In the genomic region with DNA sequence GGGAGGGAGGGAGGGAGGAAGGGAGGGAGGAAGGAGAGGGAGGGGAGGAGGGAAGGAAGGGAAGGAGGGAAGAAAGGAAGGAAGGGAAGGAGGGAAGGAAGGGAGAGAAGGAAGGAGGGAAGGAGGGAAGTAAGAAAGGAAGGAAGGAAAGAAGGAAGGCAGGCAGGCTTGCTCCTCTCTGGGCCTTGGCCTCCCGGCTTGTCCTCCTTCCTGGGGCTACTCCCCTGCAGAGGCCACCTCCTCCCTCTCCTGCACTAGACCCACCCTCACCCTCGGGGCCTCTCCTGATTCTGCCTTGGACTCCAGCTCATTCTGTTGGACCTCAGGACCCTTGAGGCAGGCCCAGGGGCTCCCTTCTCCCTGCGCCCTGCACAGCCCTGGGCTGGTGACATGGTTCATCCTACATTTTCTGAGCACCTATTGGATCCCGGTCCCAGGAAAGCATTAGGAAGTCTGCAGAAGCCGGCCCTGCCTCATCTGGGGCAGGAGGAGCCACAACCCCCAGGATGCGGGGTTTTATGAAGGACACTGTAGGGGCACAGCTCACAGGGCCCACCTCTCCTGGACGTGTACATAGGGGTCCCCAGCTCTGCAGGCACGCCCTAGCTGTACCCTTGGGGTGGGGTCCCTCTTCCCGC, we compare ENCODE assay signal across 15 cellular contexts. TPM values are rescaled to one million over a fixed set of nuclear protein-coding genes. Genes with fewer than 3 reads are reported as not detected.
DNase-seq lines count a peak whose midpoint lies in the region; ATAC-seq and TF ChIP-seq lines count a peak whose summit lies in the region.
"Had no signal": no experiment of that assay in that cellular context is flagged by ENCODE, and none has a peak within 500 bp of the region (broad histone marks: within the 10 kb centered on the region; RNA-seq: fewer than 3 reads in every experiment).

No MANE protein-coding gene starts in this region.

- H3K27me3 ChIP-seq in osteoblast (ENCODE audit: insufficient read depth, low read length) (peaks cover 11% of the 10 kb centered on the region), suprapubic skin (peaks cover 76% of the 10 kb centered on the region)

- H3K27ac Mint-ChIP-seq in CD14-positive monocyte, result no peak overlapping the region
- H3K27ac Mint-ChIP-seq: CD8-positive, alpha-beta memory T cell had no signal

- H3K27me3 Mint-ChIP-seq in CD14-positive monocyte (ENCODE audit: low read depth in 3 of 3), result peaks cover 4 to 33% (median 5%) of the 10 kb centered on the region in 3 donors

- peak; percentile 23 for DNase-seq in 8988T
- peak; percentile 41 for DNase-seq in CD14-positive monocyte (ENCODE audit: low spot score)
- DNase-seq in SK-N-MC (ENCODE audit: low read depth, low spot score), result no peak
- peak; percentile 81 for DNase-seq in osteoblast (ENCODE audit: insufficient read length, low spot score, missing footprints)
- DNase-seq in suprapubic skin (ENCODE audit: low spot score in 2 of 2), result no peak
- DNase-seq in mesenteric fat pad (ENCODE audit: low spot score), result no peak
- DNase-seq: Caco-2; CD8-positive, alpha-beta memory T cell; DND-41; GDM1 had no signal

- no peak overlapping the region for H2AFZ ChIP-seq in osteoblast (ENCODE audit: low read length)

- TF ChIP-seq CTCF in CD14-positive monocyte (IDR thresholded peaks at IDR 0.05) (no peak), osteoblast (IDR thresholded peaks at IDR 0.05; ENCODE audit: extremely low read depth, low read depth, low read length) (no peak), suprapubic skin (IDR thresholded peaks at IDR 0.05) (no peak)

- H3K4me1 ChIP-seq in osteoblast (ENCODE audit: insufficient read depth, low read length) (no peaks in the 10 kb centered on the region), suprapubic skin (no peaks in the 10 kb centered on the region)
- H3K4me1 ChIP-seq: A549 had no signal

- H3K9me3 Mint-ChIP-seq in CD14-positive monocyte, result no peaks in the 10 kb centered on the region

- WGBS in suprapubic skin, result 62% methylated on average over 6 of the region's 9 CpGs

- peak overlapping the region in 1 of 2 donors; percentile 37 for H3K4me3 Mint-ChIP-seq in CD14-positive monocyte
- H3K4me3 Mint-ChIP-seq: CD8-positive, alpha-beta memory T cell had no signal

- H4K20me1 ChIP-seq in osteoblast (ENCODE audit: insufficient read depth, low read length), result no peaks in the 10 kb centered on the region

- no peaks in the 10 kb centered on the region for H3K36me3 Mint-ChIP-seq in CD14-positive monocyte
- H3K36me3 Mint-ChIP-seq: CD8-positive, alpha-beta memory T cell had no signal

- no peak for ATAC-seq in GM19397 (IDR thresholded peaks at IDR 0.05; ENCODE audit: unreplicated experiment)
- ATAC-seq: A549 had no signal

- H3K36me3 ChIP-seq in SK-N-MC (ENCODE audit: insufficient read depth, low read length), result no peaks in the 10 kb centered on the region
- no peaks in the 10 kb centered on the region for H3K36me3 ChIP-seq in osteoblast (ENCODE audit: insufficient read depth, low read length)
- no peaks in the 10 kb centered on the region for H3K36me3 ChIP-seq in suprapubic skin

- no peak for TF ChIP-seq EP300 in suprapubic skin (IDR thresholded peaks at IDR 0.05)

- H3K4me3 ChIP-seq in SK-N-MC (no peak overlapping the region), osteoblast (ENCODE audit: insufficient read depth, low read length) (no peak overlapping the region), suprapubic skin (no peak overlapping the region)
- H3K4me3 ChIP-seq: A549 had no signal

- no peaks in the 10 kb centered on the region for H3K79me2 ChIP-seq in osteoblast (ENCODE audit: insufficient read depth, low read length)

- H3K27ac ChIP-seq in SK-N-MC (peak overlapping the region; percentile 83), osteoblast (ENCODE audit: low read depth, low read length) (no peak overlapping the region), suprapubic skin (no peak overlapping the region)
- H3K27ac ChIP-seq: A549 had no signal

- H3K4me2 ChIP-seq in osteoblast (ENCODE audit: insufficient read depth, low read length), result no peak overlapping the region
- H3K4me2 ChIP-seq: A549 had no signal

- H3K4me1 Mint-ChIP-seq in CD14-positive monocyte, result no peaks in the 10 kb centered on the region
- H3K4me1 Mint-ChIP-seq: CD8-positive, alpha-beta memory T cell had no signal

- no peaks in the 10 kb centered on the region for H3K9me3 ChIP-seq in SK-N-MC (ENCODE audit: low read depth, low read length)
- H3K9me3 ChIP-seq in osteoblast (ENCODE audit: low read depth, low read length), result no peaks in the 10 kb centered on the region
- H3K9me3 ChIP-seq in suprapubic skin, result no peaks in the 10 kb centered on the region
- H3K9me3 ChIP-seq: A549, Caco-2 had no signal

- no peak for TF ChIP-seq POLR2A in suprapubic skin (IDR thresholded peaks at IDR 0.05)

- intact Hi-C loops in CD14-positive monocyte (cut with micrococcal nuclease), result no loop called here

- no peak overlapping the region for H3K9ac ChIP-seq in SK-N-MC (ENCODE audit: insufficient read length)

RNA-seq across cellular contexts. Expression of gene LHX3, which starts 23.0 kb away (rescaled TPM):
- not detected for polyA plus RNA-seq in CD14-positive monocyte
- total RNA-seq in osteoblast (under 0.01 TPM in 1 of 2 replicates, not detected in the other), suprapubic skin (under 1 TPM in 2 of 4 donors, not detected in 2; 0.26 TPM), mesenteric fat pad (not detected)
- total RNA-seq: CD8-positive, alpha-beta memory T cell; H4 had no signal
- polyA plus RNA-seq: AG04450; BJ; CD8-positive, alpha-beta memory T cell had no signal

Comparison
In these comparisons a context has a peak if more than half of its experiments do, and no peak if none do; other contexts are left out.
1. DNase-seq: peak in 8988T (single experiment), CD14-positive monocyte (single experiment) and osteoblast (single experiment); none in SK-N-MC (single experiment), suprapubic skin (0 of 2) and mesenteric fat pad (single experiment).